Comparison of ENCODE assay signal across 1 cellular context in the genomic region with DNA sequence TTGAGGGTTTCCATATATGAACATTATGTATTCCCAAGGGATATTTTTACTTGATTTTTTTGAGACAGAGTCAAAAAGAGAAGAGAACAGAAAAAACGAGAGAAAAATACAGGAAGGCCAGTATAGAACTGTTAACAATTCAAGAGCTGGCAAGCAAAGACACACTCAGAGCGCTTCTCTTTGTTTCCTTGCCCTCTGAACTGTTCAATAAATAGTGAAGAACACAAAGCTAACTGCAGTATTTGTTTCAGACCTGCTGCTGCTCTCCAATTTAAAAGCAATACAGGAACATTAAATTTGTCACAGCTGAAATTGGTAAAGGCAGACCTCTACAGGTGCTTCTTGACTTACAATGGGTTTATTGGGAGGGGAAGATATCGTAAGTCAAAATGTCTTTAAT.
TF ChIP-seq lines count a peak whose summit lies in the region.

No MANE protein-coding gene starts in this region.

TF ChIP-seq in HepG2, 621 proteins besides CTCF, POLR2A, EP300 and RAD21:
- no peak for TF ChIP-seq ZNF549 (CRISPR knock-in tag; IDR thresholded peaks at IDR 0.05)
- TF ChIP-seq, protein P1, sequence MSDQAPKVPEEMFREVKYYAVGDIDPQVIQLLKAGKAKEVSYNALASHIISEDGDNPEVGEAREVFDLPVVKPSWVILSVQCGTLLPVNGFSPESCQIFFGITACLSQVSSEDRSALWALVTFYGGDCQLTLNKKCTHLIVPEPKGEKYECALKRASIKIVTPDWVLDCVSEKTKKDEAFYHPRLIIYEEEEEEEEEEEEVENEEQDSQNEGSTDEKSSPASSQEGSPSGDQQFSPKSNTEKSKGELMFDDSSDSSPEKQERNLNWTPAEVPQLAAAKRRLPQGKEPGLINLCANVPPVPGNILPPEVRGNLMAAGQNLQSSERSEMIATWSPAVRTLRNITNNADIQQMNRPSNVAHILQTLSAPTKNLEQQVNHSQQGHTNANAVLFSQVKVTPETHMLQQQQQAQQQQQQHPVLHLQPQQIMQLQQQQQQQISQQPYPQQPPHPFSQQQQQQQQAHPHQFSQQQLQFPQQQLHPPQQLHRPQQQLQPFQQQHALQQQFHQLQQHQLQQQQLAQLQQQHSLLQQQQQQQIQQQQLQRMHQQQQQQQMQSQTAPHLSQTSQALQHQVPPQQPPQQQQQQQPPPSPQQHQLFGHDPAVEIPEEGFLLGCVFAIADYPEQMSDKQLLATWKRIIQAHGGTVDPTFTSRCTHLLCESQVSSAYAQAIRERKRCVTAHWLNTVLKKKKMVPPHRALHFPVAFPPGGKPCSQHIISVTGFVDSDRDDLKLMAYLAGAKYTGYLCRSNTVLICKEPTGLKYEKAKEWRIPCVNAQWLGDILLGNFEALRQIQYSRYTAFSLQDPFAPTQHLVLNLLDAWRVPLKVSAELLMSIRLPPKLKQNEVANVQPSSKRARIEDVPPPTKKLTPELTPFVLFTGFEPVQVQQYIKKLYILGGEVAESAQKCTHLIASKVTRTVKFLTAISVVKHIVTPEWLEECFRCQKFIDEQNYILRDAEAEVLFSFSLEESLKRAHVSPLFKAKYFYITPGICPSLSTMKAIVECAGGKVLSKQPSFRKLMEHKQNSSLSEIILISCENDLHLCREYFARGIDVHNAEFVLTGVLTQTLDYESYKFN (CRISPR knock-in tag; conservative IDR thresholded peaks at IDR 0.05): 0 out of 2 replicates have a peak, but pooled peaks have one; percentile 17
